Comparison of ENCODE assay signal across 7 cellular contexts in genomic region chr22:15811141-15811540, GRCh38.
DNase-seq lines count a peak whose midpoint lies in the region; ATAC-seq and TF ChIP-seq lines count a peak whose summit lies in the region.
"Not testable (repeated sequence)": the region's sequence is repeated elsewhere in the genome, so short reads cannot be mapped to it uniquely, and the experiment has no call there.

No MANE protein-coding gene starts in this region.

- in situ Hi-C loops in GM13977 (cut with MboI; ENCODE audit: low pct_unique_long_range_greater_than_20kb, low sequenced_read_pairs, unreplicated experiment) = not testable (repeated sequence)

- not testable (repeated sequence) for H3K9me2 ChIP-seq in PC-3 (replicated peaks; ENCODE audit: low read length)

- not testable (repeated sequence) for H3K9me3 ChIP-seq in PC-3 (ENCODE audit: low read length); right cardiac atrium (ENCODE audit: control insufficient read depth, low read length); psoas muscle

- not testable (repeated sequence) for H3K4me2 ChIP-seq in PC-3 (ENCODE audit: low read length)

- not testable (repeated sequence) for H3K9ac ChIP-seq in PC-3 (ENCODE audit: low read length)

- not testable (repeated sequence) for DNase-seq in GM13977 (ENCODE audit: low spot score); PC-3; right cardiac atrium; psoas muscle
- peak; percentile 17 for DNase-seq in activated naive CD4-positive, alpha-beta T cell treated with anti-CD3 and anti-CD28 coated beads for 36 hours

- not testable (repeated sequence) for H2AFZ ChIP-seq in PC-3 (ENCODE audit: low read length)

- H3K27ac Mint-ChIP-seq in activated naive CD4-positive, alpha-beta T cell treated with anti-CD3 and anti-CD28 coated beads for 36 hours = not testable (repeated sequence)

- H3K27ac ChIP-seq in PC-3 (ENCODE audit: low read length); right cardiac atrium (ENCODE audit: low read length); psoas muscle: not testable (repeated sequence)

- H4K20me1 ChIP-seq in PC-3 (ENCODE audit: low read length) = not testable (repeated sequence)

- not testable (repeated sequence) for H3K27me3 ChIP-seq in PC-3 (ENCODE audit: low read length); right cardiac atrium (ENCODE audit: control insufficient read depth, insufficient read depth); psoas muscle (ENCODE audit: insufficient read depth in 3 of 3, low read length in 2 of 3)

- not testable (repeated sequence) for H3K36me3 ChIP-seq in PC-3 (ENCODE audit: low read depth, low read length); psoas muscle (ENCODE audit: insufficient read depth in 1 of 2, low read depth in 1 of 2)

- WGBS in right cardiac atrium = no CpG with 5 or more reads among the region's 1 CpG
- WGBS in psoas muscle, 3 donors = no CpG with 5 or more reads among the region's 1 CpG

- not testable (repeated sequence) for H3K9me3 Mint-ChIP-seq in activated naive CD4-positive, alpha-beta T cell treated with anti-CD3 and anti-CD28 coated beads for 36 hours

- intact Hi-C loops in PC-3 (cut with micrococcal nuclease); activated naive CD4-positive, alpha-beta T cell treated with anti-CD3 and anti-CD28 coated beads for 36 hours (cut with micrococcal nuclease); right cardiac atrium (cut with DNase I); psoas muscle (cut with DNase I): not testable (repeated sequence)

- not testable (repeated sequence) for H3K79me2 ChIP-seq in PC-3 (ENCODE audit: low read length)

- ATAC-seq in GM19468 (IDR thresholded peaks at IDR 0.05; ENCODE audit: extremely low read depth, unreplicated experiment) (peak; percentile 50), HG02885 (IDR thresholded peaks at IDR 0.05; ENCODE audit: poor library complexity, unreplicated experiment) (peak; percentile 62), PC-3 (peak; percentile 90), right cardiac atrium (peak; percentile 42 to 47), psoas muscle (peak in 3 of 4 donors; percentile 26 to 54 (median 37))

- not testable (repeated sequence) for H3K27me3 Mint-ChIP-seq in activated naive CD4-positive, alpha-beta T cell treated with anti-CD3 and anti-CD28 coated beads for 36 hours (ENCODE audit: low read depth)

- H3F3A ChIP-seq in PC-3 (ENCODE audit: low read length, unreplicated experiment) = not testable (repeated sequence)

- CTCF ChIA-PET in PC-3 (lab: Charles Lee); activated naive CD4-positive, alpha-beta T cell treated with anti-CD3 and anti-CD28 coated beads for 36 hours (lab: Charles Lee): not testable (repeated sequence)

- H3K4me1 Mint-ChIP-seq in activated naive CD4-positive, alpha-beta T cell treated with anti-CD3 and anti-CD28 coated beads for 36 hours (ENCODE audit: low read depth) = not testable (repeated sequence)

- not testable (repeated sequence) for H3K4me3 ChIP-seq in PC-3 (ENCODE audit: low read length); right cardiac atrium (ENCODE audit: low read length); psoas muscle

- not testable (repeated sequence) for BruUV-seq in PC-3 (replicated peaks; lab: Mats Ljungman, UMichigan)

- POLR2A ChIA-PET in PC-3 (lab: Charles Lee; ENCODE audit: unreplicated experiment) = not testable (repeated sequence)

- not testable (repeated sequence) for H3K4me1 ChIP-seq in PC-3 (ENCODE audit: insufficient read depth, low read length); right cardiac atrium (ENCODE audit: control insufficient read depth, insufficient read depth, low read length); psoas muscle

- TF ChIP-seq CTCF in GM13977 (IDR thresholded peaks at IDR 0.05; ENCODE audit: extremely low read depth, insufficient read depth, missing control alignments) = peak; percentile 9
- not testable (repeated sequence) for TF ChIP-seq CTCF in PC-3 (conservative IDR thresholded peaks at IDR 0.05; ENCODE audit: low read depth, low read length)
- peak; percentile 10 for TF ChIP-seq CTCF in psoas muscle (IDR thresholded peaks at IDR 0.05)

- not testable (repeated sequence) for H3K4me3 Mint-ChIP-seq in activated naive CD4-positive, alpha-beta T cell treated with anti-CD3 and anti-CD28 coated beads for 36 hours

- H3K36me3 Mint-ChIP-seq in activated naive CD4-positive, alpha-beta T cell treated with anti-CD3 and anti-CD28 coated beads for 36 hours (ENCODE audit: low read depth) = not testable (repeated sequence)

Comparison
In these comparisons a context has a peak if more than half of its experiments do, and no peak if none do; other contexts are left out.
1. ATAC-seq: peak in every context shown above with its lines; median percentile 90 in PC-3; 62 in HG02885; 50 in GM19468; 44 in right cardiac atrium; 37 in psoas muscle.